Comparison of ENCODE assay signal across 1 cellular context in genomic region chr7:158829342-158830210, GRCh38.
A peak's percentile ranks its signal among the peaks of the same experiment; 100 is the strongest.
TF ChIP-seq lines count a peak whose summit lies in the region.

TSS of gene ESYT2 (minus strand) at chr7:158829509. CDS start at chr7:158829418, 91 bp downstream.

TF ChIP-seq in HepG2, 621 proteins besides CTCF, POLR2A, EP300 and RAD21 (continued from another document and continues in another):
- peak; percentile 98 for TF ChIP-seq ZBED4 (CRISPR knock-in tag; IDR thresholded peaks at IDR 0.05; ENCODE audit: borderline replicate concordance)
- TF ChIP-seq SATB2 (CRISPR knock-in tag; IDR thresholded peaks at IDR 0.05) = peak; percentile 47; the same call in 1 of the 2 replicates
- peak; percentile 62 for TF ChIP-seq THRA (CRISPR knock-in tag; IDR thresholded peaks at IDR 0.05; ENCODE audit: borderline replicate concordance)
- peak; percentile 41; the same call in 1 of the 2 replicates for TF ChIP-seq ZNF331 (CRISPR knock-in tag; IDR thresholded peaks at IDR 0.05)
- TF ChIP-seq WIZ (CRISPR knock-in tag; IDR thresholded peaks at IDR 0.05) = peak; percentile 87; the same call in 1 of the 2 replicates
- no peak for TF ChIP-seq PAF1 (CRISPR knock-in tag; IDR thresholded peaks at IDR 0.05)
- TF ChIP-seq TMF1 (CRISPR knock-in tag; IDR thresholded peaks at IDR 0.05; ENCODE audit: low read depth) = 0 out of 2 replicates have a peak, but pooled peaks have one; percentile 63
- TF ChIP-seq IKZF1 (IDR thresholded peaks at IDR 0.05) = no peak
- peak; percentile 95 for TF ChIP-seq ZNF501 (CRISPR knock-in tag; IDR thresholded peaks at IDR 0.05)
- no peak for TF ChIP-seq ZNF432 (CRISPR knock-in tag; IDR thresholded peaks at IDR 0.05; ENCODE audit: borderline replicate concordance)
- 0 out of 2 replicates have a peak, but pooled peaks have one; percentile 22 for TF ChIP-seq AHDC1 (CRISPR knock-in tag; IDR thresholded peaks at IDR 0.05; ENCODE audit: borderline replicate concordance)
- peak; percentile 84 for TF ChIP-seq HOXA5 (CRISPR knock-in tag; IDR thresholded peaks at IDR 0.05)
- TF ChIP-seq ZNF264 (CRISPR knock-in tag; IDR thresholded peaks at IDR 0.05) = no peak; the same call in 1 of the 2 replicates
- TF ChIP-seq E2F2 (CRISPR knock-in tag; IDR thresholded peaks at IDR 0.05; ENCODE audit: borderline replicate concordance) = no peak
- TF ChIP-seq ZNF570 (CRISPR knock-in tag; IDR thresholded peaks at IDR 0.05; ENCODE audit: borderline replicate concordance) = no peak
- peak; percentile 44; the same call in 1 of the 2 replicates for TF ChIP-seq PHF20 (CRISPR knock-in tag; IDR thresholded peaks at IDR 0.05)
- no peak for TF ChIP-seq HMGA1 (CRISPR knock-in tag; conservative IDR thresholded peaks at IDR 0.05)
- TF ChIP-seq ZFP36 (IDR thresholded peaks at IDR 0.05; ENCODE audit: borderline replicate concordance, low read depth, low read length, partially characterized antibody) = no peak
- TF ChIP-seq RFX3 (CRISPR knock-in tag; IDR thresholded peaks at IDR 0.05) = no peak
- no peak for TF ChIP-seq PREB (CRISPR knock-in tag; IDR thresholded peaks at IDR 0.05)
- 0 out of 2 replicates have a peak, but pooled peaks have one; percentile 49 for TF ChIP-seq ZBTB34 (CRISPR knock-in tag; IDR thresholded peaks at IDR 0.05)
- peak; percentile 90 for TF ChIP-seq ZNF556 (CRISPR knock-in tag; IDR thresholded peaks at IDR 0.05; ENCODE audit: borderline replicate concordance)
- TF ChIP-seq ZNF670 (CRISPR knock-in tag; IDR thresholded peaks at IDR 0.05; ENCODE audit: borderline replicate concordance) = peak; percentile 82; the same call in 1 of the 2 replicates
- no peak for TF ChIP-seq ZFP1 (CRISPR knock-in tag; IDR thresholded peaks at IDR 0.05)
- no peak for TF ChIP-seq ZNF280D (CRISPR knock-in tag; IDR thresholded peaks at IDR 0.05)
- TF ChIP-seq HOXA3 (CRISPR knock-in tag; IDR thresholded peaks at IDR 0.05) = peak; percentile 100
- peak; percentile 91; the same call in 1 of the 2 replicates for TF ChIP-seq ZNF816 (CRISPR knock-in tag; IDR thresholded peaks at IDR 0.05; ENCODE audit: borderline replicate concordance)
- peak; percentile 79 for TF ChIP-seq MAX (IDR thresholded peaks at IDR 0.05)
- TF ChIP-seq FOXP1 (IDR thresholded peaks at IDR 0.05) = no peak
- TF ChIP-seq FOXP1 (CRISPR knock-in tag; IDR thresholded peaks at IDR 0.05) = no peak
- peak; percentile 79; the same call in 1 of the 2 replicates for TF ChIP-seq ZNF256 (CRISPR knock-in tag; conservative IDR thresholded peaks at IDR 0.05)
- peak; percentile 93 for TF ChIP-seq ZNF280B (CRISPR knock-in tag; IDR thresholded peaks at IDR 0.05; ENCODE audit: borderline replicate concordance)
- TF ChIP-seq TRIM22 (IDR thresholded peaks at IDR 0.05) = no peak
- no peak for TF ChIP-seq GLMP (CRISPR knock-in tag; IDR thresholded peaks at IDR 0.05; ENCODE audit: borderline replicate concordance)
